8 cellular contexts compared by ENCODE assay signal in the genomic region with DNA sequence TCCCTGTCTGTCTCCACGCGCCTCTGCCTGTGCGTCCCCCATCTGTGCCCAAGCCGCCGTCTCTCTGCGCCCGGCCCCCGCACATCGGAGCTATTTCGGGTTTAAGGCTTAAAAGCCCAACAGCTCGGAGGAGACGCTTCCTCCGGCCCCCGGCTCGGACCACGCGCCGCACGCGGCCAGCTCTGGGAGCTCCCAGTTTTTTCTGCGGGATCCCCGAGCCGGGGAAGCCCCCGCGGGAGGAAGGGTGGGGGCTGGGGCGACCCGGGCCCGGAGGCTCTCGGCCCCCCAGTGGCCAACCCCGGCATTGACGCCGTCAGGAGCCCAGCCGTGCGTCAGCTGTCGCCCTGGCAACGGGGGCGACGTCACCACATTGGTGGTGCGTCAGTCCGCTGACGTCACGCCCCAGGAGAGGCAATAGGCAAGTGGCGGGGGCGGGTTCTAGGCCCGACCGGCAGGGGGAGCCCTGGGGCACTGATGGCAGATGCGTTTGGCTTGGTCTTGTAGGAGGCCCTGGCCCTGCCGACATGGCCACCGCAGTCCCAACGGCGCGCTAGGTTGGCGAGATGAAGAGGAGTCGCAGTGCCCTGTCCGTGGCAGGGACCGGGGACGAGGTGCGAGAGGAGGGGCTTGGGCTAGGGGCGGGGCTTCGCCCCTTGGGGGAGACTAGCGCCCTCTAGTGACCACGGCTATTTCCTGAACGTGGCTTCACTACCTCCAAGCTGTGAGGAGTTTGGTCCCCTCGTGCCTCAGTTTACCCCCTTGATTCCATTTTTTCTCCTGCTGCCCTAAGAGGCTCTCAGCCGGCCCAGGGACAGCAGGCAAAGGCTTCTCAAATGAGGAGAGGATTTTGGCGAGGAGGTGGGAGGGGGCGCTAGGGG. TPM values are rescaled to one million over a fixed set of nuclear protein-coding genes. Genes with fewer than 3 reads are reported as not detected.
DNase-seq lines count a peak whose midpoint lies in the region; ATAC-seq and TF ChIP-seq lines count a peak whose summit lies in the region.

No MANE protein-coding gene starts in this region.

- DNase-seq in NCI-H1105 (lab: John Stamatoyannopoulos, UW) (peak; percentile 50), amniotic stem cell (lab: John Stamatoyannopoulos, UW) (peak; percentile 62), right cardiac atrium (peak; percentile 86 to 92 (median 91)), renal cortical epithelial cell (ENCODE audit: low read depth) (peak; percentile 48)

- H3K36me3 ChIP-seq in HEK293 (ENCODE audit: control insufficient read depth in 2 of 2, insufficient read depth in 1 of 2, low read length in 2 of 2) = no peaks in the 10 kb centered on the region

- peak overlapping the region; percentile 93 for H3K27ac Mint-ChIP-seq in T-helper 1 cell treated with Interleukin-12 subunit alpha and Interleukin-12 subunit beta and Interleukin-4 antibody, amounts not matched to agents 30 μg/mL and 1 μg/mL, for 36 hours

- no peaks in the 10 kb centered on the region for H3K27me3 ChIP-seq in right cardiac atrium (ENCODE audit: control insufficient read depth, insufficient read depth)

- H3K4me3 ChIP-seq in GM08714 (ENCODE audit: low read length) = peak overlapping the region; percentile 54; the same call in 1 of the 2 replicates
- peak overlapping the region; percentile 51 for H3K4me3 ChIP-seq in HEK293 (ENCODE audit: low read depth, low read length)
- peak overlapping the region; percentile 39 for H3K4me3 ChIP-seq in right cardiac atrium (ENCODE audit: low read length)

- peak overlapping the region; percentile 70 for H3K4me3 Mint-ChIP-seq in T-helper 1 cell treated with Interleukin-12 subunit alpha and Interleukin-12 subunit beta and Interleukin-4 antibody, amounts not matched to agents 30 μg/mL and 1 μg/mL, for 36 hours

- H3K9me3 ChIP-seq in HEK293 (ENCODE audit: control insufficient read depth, insufficient read depth, low read depth, low read length) (no peaks in the 10 kb centered on the region), right cardiac atrium (ENCODE audit: control insufficient read depth, low read length) (no peaks in the 10 kb centered on the region)

- H3K27ac ChIP-seq in HEK293 (ENCODE audit: extremely low read depth, low read depth, low read length) (peak overlapping the region; percentile 44; the same call in 1 of the 2 replicates), right cardiac atrium (ENCODE audit: low read length) (no peak overlapping the region)

- H3K36me3 Mint-ChIP-seq in T-helper 1 cell treated with Interleukin-12 subunit alpha and Interleukin-12 subunit beta and Interleukin-4 antibody, amounts not matched to agents 30 μg/mL and 1 μg/mL, for 36 hours (ENCODE audit: low read depth) = peaks cover 10% of the 10 kb centered on the region

- H3K4me1 Mint-ChIP-seq in T-helper 1 cell treated with Interleukin-12 subunit alpha and Interleukin-12 subunit beta and Interleukin-4 antibody, amounts not matched to agents 30 μg/mL and 1 μg/mL, for 36 hours (ENCODE audit: low read depth) = peaks cover 50% of the 10 kb centered on the region

- intact Hi-C loops in right cardiac atrium (cut with DNase I) = no loop called here

- POLR2A ChIA-PET in HEK293 (lab: Yijun Ruan, JAX) = interaction anchor here (0.7 to 1.6 kb wide), 3 partner anchors 11 to 36 kb away, joined by 3 to 5 read pairs (median 3); a partner anchor contains a TSS

- 3% methylated on average over 67 of the region's 67 CpGs for WGBS in right cardiac atrium

- H3K27me3 Mint-ChIP-seq in T-helper 1 cell treated with Interleukin-12 subunit alpha and Interleukin-12 subunit beta and Interleukin-4 antibody, amounts not matched to agents 30 μg/mL and 1 μg/mL, for 36 hours (ENCODE audit: low read depth) = peaks cover 25% of the 10 kb centered on the region

- ATAC-seq in right cardiac atrium (peak; percentile 82 to 88), HG03095 (IDR thresholded peaks at IDR 0.05; ENCODE audit: unreplicated experiment) (no peak)

- TF ChIP-seq CTCF in HEK293 (tag by site-specific recombination; IDR thresholded peaks at IDR 0.05) = peak; percentile 100

- H3K4me1 ChIP-seq in HEK293 (ENCODE audit: control insufficient read depth, insufficient read depth, low read length) (peaks cover 8% of the 10 kb centered on the region; the same call in 1 of the 2 replicates), right cardiac atrium (ENCODE audit: control insufficient read depth, insufficient read depth, low read length) (peaks cover 4% of the 10 kb centered on the region)

- no peaks in the 10 kb centered on the region for H3K9me3 Mint-ChIP-seq in T-helper 1 cell treated with Interleukin-12 subunit alpha and Interleukin-12 subunit beta and Interleukin-4 antibody, amounts not matched to agents 30 μg/mL and 1 μg/mL, for 36 hours

- CTCF ChIA-PET in HEK293 (lab: Yijun Ruan, JAX) = interaction anchor here (0.5 to 9.1 kb wide), 43 partner anchors 11 to 918 kb away, joined by 3 to 193 read pairs (median 3); a partner anchor contains a TSS

TF ChIP-seq in HEK293, 187 proteins besides CTCF, POLR2A, EP300 and RAD21 (continues in another document):
- TF ChIP-seq ZNF19 (tag by site-specific recombination; IDR thresholded peaks at IDR 0.05; ENCODE audit: low read depth) = no peak
- no peak for TF ChIP-seq ZNF155 (tag by site-specific recombination; IDR thresholded peaks at IDR 0.05)
- TF ChIP-seq SP2 (tag by site-specific recombination; IDR thresholded peaks at IDR 0.05) = peak; percentile 86
- 0 out of 2 replicates have a peak, but pooled peaks have one; percentile 34 for TF ChIP-seq ZNF302 (tag by site-specific recombination; IDR thresholded peaks at IDR 0.05; ENCODE audit: low read depth)
- no peak; the same call in 1 of the 2 replicates for TF ChIP-seq ZNF157 (tag by site-specific recombination; IDR thresholded peaks at IDR 0.05)
- no peak for TF ChIP-seq ZNF211 (tag by site-specific recombination; IDR thresholded peaks at IDR 0.05; ENCODE audit: low read depth)
- no peak for TF ChIP-seq ZSCAN16 (tag by site-specific recombination; IDR thresholded peaks at IDR 0.05)
- TF ChIP-seq ZBTB8A (tag by site-specific recombination; IDR thresholded peaks at IDR 0.05) = peak; percentile 88
- TF ChIP-seq ZNF544 (tag by site-specific recombination; IDR thresholded peaks at IDR 0.05) = no peak
- no peak for TF ChIP-seq ZNF701 (tag by site-specific recombination; IDR thresholded peaks at IDR 0.05)
- TF ChIP-seq, protein P1, sequence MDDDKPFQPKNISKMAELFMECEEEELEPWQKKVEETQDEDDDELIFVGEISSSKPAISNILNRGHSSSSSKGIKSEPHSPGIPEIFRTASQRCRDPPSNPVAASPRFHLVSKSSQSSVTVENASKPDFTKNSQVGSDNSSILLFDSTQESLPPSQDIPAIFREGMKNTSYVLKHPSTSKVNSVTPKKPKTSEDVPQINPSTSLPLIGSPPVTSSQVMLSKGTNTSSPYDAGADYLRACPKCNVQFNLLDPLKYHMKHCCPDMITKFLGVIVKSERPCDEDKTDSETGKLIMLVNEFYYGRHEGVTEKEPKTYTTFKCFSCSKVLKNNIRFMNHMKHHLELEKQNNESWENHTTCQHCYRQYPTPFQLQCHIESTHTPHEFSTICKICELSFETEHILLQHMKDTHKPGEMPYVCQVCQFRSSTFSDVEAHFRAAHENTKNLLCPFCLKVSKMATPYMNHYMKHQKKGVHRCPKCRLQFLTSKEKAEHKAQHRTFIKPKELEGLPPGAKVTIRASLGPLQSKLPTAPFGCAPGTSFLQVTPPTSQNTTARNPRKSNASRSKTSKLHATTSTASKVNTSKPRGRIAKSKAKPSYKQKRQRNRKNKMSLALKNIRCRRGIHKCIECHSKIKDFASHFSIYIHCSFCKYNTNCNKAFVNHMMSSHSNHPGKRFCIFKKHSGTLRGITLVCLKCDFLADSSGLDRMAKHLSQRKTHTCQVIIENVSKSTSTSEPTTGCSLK (tag by site-specific recombination; IDR thresholded peaks at IDR 0.05) = no peak
- TF ChIP-seq ZNF560 (tag by site-specific recombination; IDR thresholded peaks at IDR 0.05; ENCODE audit: borderline replicate concordance) = no peak
- TF ChIP-seq, protein P2, sequence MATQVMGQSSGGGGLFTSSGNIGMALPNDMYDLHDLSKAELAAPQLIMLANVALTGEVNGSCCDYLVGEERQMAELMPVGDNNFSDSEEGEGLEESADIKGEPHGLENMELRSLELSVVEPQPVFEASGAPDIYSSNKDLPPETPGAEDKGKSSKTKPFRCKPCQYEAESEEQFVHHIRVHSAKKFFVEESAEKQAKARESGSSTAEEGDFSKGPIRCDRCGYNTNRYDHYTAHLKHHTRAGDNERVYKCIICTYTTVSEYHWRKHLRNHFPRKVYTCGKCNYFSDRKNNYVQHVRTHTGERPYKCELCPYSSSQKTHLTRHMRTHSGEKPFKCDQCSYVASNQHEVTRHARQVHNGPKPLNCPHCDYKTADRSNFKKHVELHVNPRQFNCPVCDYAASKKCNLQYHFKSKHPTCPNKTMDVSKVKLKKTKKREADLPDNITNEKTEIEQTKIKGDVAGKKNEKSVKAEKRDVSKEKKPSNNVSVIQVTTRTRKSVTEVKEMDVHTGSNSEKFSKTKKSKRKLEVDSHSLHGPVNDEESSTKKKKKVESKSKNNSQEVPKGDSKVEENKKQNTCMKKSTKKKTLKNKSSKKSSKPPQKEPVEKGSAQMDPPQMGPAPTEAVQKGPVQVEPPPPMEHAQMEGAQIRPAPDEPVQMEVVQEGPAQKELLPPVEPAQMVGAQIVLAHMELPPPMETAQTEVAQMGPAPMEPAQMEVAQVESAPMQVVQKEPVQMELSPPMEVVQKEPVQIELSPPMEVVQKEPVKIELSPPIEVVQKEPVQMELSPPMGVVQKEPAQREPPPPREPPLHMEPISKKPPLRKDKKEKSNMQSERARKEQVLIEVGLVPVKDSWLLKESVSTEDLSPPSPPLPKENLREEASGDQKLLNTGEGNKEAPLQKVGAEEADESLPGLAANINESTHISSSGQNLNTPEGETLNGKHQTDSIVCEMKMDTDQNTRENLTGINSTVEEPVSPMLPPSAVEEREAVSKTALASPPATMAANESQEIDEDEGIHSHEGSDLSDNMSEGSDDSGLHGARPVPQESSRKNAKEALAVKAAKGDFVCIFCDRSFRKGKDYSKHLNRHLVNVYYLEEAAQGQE (tag by site-specific recombination; IDR thresholded peaks at IDR 0.05) = 0 out of 2 replicates have a peak, but pooled peaks have one; percentile 56
- TF ChIP-seq ZNF391 (tag by site-specific recombination; IDR thresholded peaks at IDR 0.05; ENCODE audit: borderline replicate concordance, low read depth) = peak; percentile 99
- TF ChIP-seq ZNF843 (tag by site-specific recombination; IDR thresholded peaks at IDR 0.05) = peak; percentile 94
- peak; percentile 96 for TF ChIP-seq ZBTB17 (tag by site-specific recombination; IDR thresholded peaks at IDR 0.05)

RNA-seq across cellular contexts. Expression of a gene that starts 3.7 kb away (rescaled TPM):
- total RNA-seq in right cardiac atrium (10 to 100 TPM in 3 of 4 donors, 1 to 10 TPM in 1; 8.4 to 14.2 (median 11.0) TPM), renal cortical epithelial cell (1.0 and 8.7 TPM in 2 replicates)
- 5.5 TPM for polyA plus RNA-seq in right cardiac atrium

RNA-seq across cellular contexts. Expression of a gene that starts 13.3 kb away (rescaled TPM):
- total RNA-seq in right cardiac atrium (100 to 1,000 TPM; 131 to 133 (median 132) TPM), renal cortical epithelial cell (187 and 245 TPM in 2 replicates)
- polyA plus RNA-seq in right cardiac atrium = 228 TPM

RNA-seq across cellular contexts. Expression of a gene that starts 36.2 kb away (rescaled TPM):
- 10 to 100 TPM; 56.3 to 77.0 (median 73.4) TPM for total RNA-seq in right cardiac atrium
- 71.6 TPM for polyA plus RNA-seq in right cardiac atrium
- total RNA-seq in renal cortical epithelial cell = 66.7 and 74.2 TPM in 2 replicates
